Comparison of ENCODE assay signal across 25 cellular contexts in genomic region chr5:149274964-149275363, GRCh38. TPM values are rescaled to one million over a fixed set of nuclear protein-coding genes. Genes with fewer than 3 reads are reported as not detected.
DNase-seq lines count a peak whose midpoint lies in the region; ATAC-seq and TF ChIP-seq lines count a peak whose summit lies in the region.
"Had no signal": no experiment of that assay in that cellular context is flagged by ENCODE, and none has a peak within 500 bp of the region (broad histone marks: within the 10 kb centered on the region; RNA-seq: fewer than 3 reads in every experiment).

No MANE protein-coding gene starts in this region.

- peaks cover 9% of the 10 kb centered on the region; the same call in 1 of the 2 replicates for H3K4me1 ChIP-seq in PC-3 (ENCODE audit: insufficient read depth, low read length)
- peaks cover 46% of the 10 kb centered on the region for H3K4me1 ChIP-seq in psoas muscle

- no peaks in the 10 kb centered on the region for H3K9me2 ChIP-seq in PC-3 (replicated peaks; ENCODE audit: low read length)

- H3K79me2 ChIP-seq in PC-3 (ENCODE audit: low read length) = peaks cover 6% of the 10 kb centered on the region; the same call in 1 of the 2 replicates

- no peaks in the 10 kb centered on the region for H3K27me3 ChIP-seq in PC-3 (ENCODE audit: low read length)
- H3K27me3 ChIP-seq in psoas muscle (ENCODE audit: insufficient read depth in 3 of 3, low read length in 2 of 3) = no peaks in the 10 kb centered on the region
- H3K27me3 ChIP-seq: gastrocnemius medialis had no signal

- H3K27ac Mint-ChIP-seq in activated CD4-positive, alpha-beta T cell treated with anti-CD3 and anti-CD28 coated beads, Interleukin-2, amount 10 ng/mL, durations not matched to agents 7 days and 5 days = no peak overlapping the region
- H3K27ac Mint-ChIP-seq: immature natural killer cell, mesothelial cell of epicardium had no signal

- 71 to 83% (median 80%) methylated on average over 2 of the region's 2 CpGs for WGBS in psoas muscle, 3 donors

- H3K9ac ChIP-seq in PC-3 (ENCODE audit: low read length) = no peak overlapping the region

- no peak overlapping the region for H2AFZ ChIP-seq in PC-3 (ENCODE audit: low read length)

- H3K27ac ChIP-seq in PC-3 (ENCODE audit: low read length) = no peak overlapping the region
- H3K27ac ChIP-seq in psoas muscle = peak overlapping the region; percentile 19
- H3K27ac ChIP-seq: epithelial cell of prostate, HL-60, skin epidermis, transverse colon had no signal

- no peaks in the 10 kb centered on the region for H3K36me3 Mint-ChIP-seq in activated CD4-positive, alpha-beta T cell treated with anti-CD3 and anti-CD28 coated beads, Interleukin-2, amount 10 ng/mL, durations not matched to agents 7 days and 5 days (ENCODE audit: low read depth)
- H3K36me3 Mint-ChIP-seq: immature natural killer cell, mesothelial cell of epicardium, naive B cell had no signal

- peaks cover 56% of the 10 kb centered on the region for H3K27me3 Mint-ChIP-seq in activated CD4-positive, alpha-beta T cell treated with anti-CD3 and anti-CD28 coated beads, Interleukin-2, amount 10 ng/mL, durations not matched to agents 7 days and 5 days

- no peaks in the 10 kb centered on the region for H3K36me3 ChIP-seq in PC-3 (ENCODE audit: low read depth, low read length)
- H3K36me3 ChIP-seq in psoas muscle (ENCODE audit: insufficient read depth in 1 of 2, low read depth in 1 of 2) = no peaks in the 10 kb centered on the region
- H3K36me3 ChIP-seq: gastrocnemius medialis, transverse colon had no signal

- H3K4me3 ChIP-seq in PC-3 (ENCODE audit: low read length) = no peak overlapping the region
- no peak overlapping the region for H3K4me3 ChIP-seq in psoas muscle
- H3K4me3 ChIP-seq: gastrocnemius medialis, skin epidermis, transverse colon had no signal

- ATAC-seq in PC-3 (no peak), psoas muscle (peak in 1 of 4 donors; percentile 33)
- ATAC-seq: gastrocnemius medialis, left lobe of liver had no signal

- intact Hi-C loops in PC-3 (cut with micrococcal nuclease) = no loop called here
- intact Hi-C loops in psoas muscle (cut with DNase I) = loop anchor here in 1 of 2 donors (5.0 kb wide), 1 partner anchor 37 kb away; no protein-coding TSS in a partner anchor

- TF ChIP-seq CTCF in PC-3 (conservative IDR thresholded peaks at IDR 0.05; ENCODE audit: low read depth, low read length) (no peak), psoas muscle (IDR thresholded peaks at IDR 0.05) (no peak)

- H4K20me1 ChIP-seq in PC-3 (ENCODE audit: low read length) = no peaks in the 10 kb centered on the region

- H3K4me3 Mint-ChIP-seq in activated CD4-positive, alpha-beta T cell treated with anti-CD3 and anti-CD28 coated beads, Interleukin-2, amount 10 ng/mL, durations not matched to agents 7 days and 5 days = no peak overlapping the region
- H3K4me3 Mint-ChIP-seq: immature natural killer cell, mesothelial cell of epicardium, naive B cell had no signal

- H3K9me3 Mint-ChIP-seq in activated CD4-positive, alpha-beta T cell treated with anti-CD3 and anti-CD28 coated beads, Interleukin-2, amount 10 ng/mL, durations not matched to agents 7 days and 5 days = no peaks in the 10 kb centered on the region
- H3K9me3 Mint-ChIP-seq: immature natural killer cell, mesothelial cell of epicardium had no signal

- no peak overlapping the region for H3K4me2 ChIP-seq in PC-3 (ENCODE audit: low read length)

- peak; percentile 25 for DNase-seq in EL
- DNase-seq in PC-3 = peak; percentile 37
- peak; percentile 38 for DNase-seq in fibroblast of gingiva (ENCODE audit: low read depth)
- DNase-seq in psoas muscle = no peak
- no peak for DNase-seq in NCI-H187 (lab: John Stamatoyannopoulos, UW)
- DNase-seq in GOT3 (lab: John Stamatoyannopoulos, UW) = no peak
- no peak for DNase-seq in activated CD4-positive, alpha-beta T cell treated with anti-CD3 and anti-CD28 coated beads, Interleukin-2, amount 10 ng/mL, durations not matched to agents 7 days and 5 days
- DNase-seq: activated CD4-positive, alpha-beta T cell treated with anti-CD3 and anti-CD28 coated beads, Interleukin-2, amount 50 U/mL, for 1 hour; activated T-cell treated with anti-CD3 and anti-CD28 coated beads, Interleukin-2, amount 50 U/mL, for 48 hours; gastrocnemius medialis; hypothalamus; immature natural killer cell; Kasumi-1; naive B cell; NCI-H2171 treated with DMSO at 0.1 percent for 48 hours; NCI-H524; NK-92 treated with Interleukin-12 subunit alpha and Interleukin-12 subunit beta, amount 100 ng/mL, for 24 hours; SHP77 treated with DMSO at 0.1 percent for 48 hours; T1000; transverse colon had no signal

- BruUV-seq in PC-3 (replicated peaks; lab: Mats Ljungman, UMichigan) = no TSS peak

- POLR2A ChIA-PET in PC-3 (lab: Charles Lee; ENCODE audit: unreplicated experiment) = no interaction called here
- POLR2A ChIA-PET in activated CD4-positive, alpha-beta T cell treated with anti-CD3 and anti-CD28 coated beads, Interleukin-2, amount 10 ng/mL, durations not matched to agents 7 days and 5 days (lab: Charles Lee) = no interaction called here

- CTCF ChIA-PET in PC-3 (lab: Charles Lee) = interaction anchor here (0.7 kb wide), 1 partner anchor 17 kb away, joined by 3 read pairs; no protein-coding TSS in a partner anchor
- CTCF ChIA-PET in activated CD4-positive, alpha-beta T cell treated with anti-CD3 and anti-CD28 coated beads, Interleukin-2, amount 10 ng/mL, durations not matched to agents 7 days and 5 days (lab: Charles Lee) = interaction anchor here (0.9 kb wide), 1 partner anchor 9 kb away, joined by 3 read pairs; no protein-coding TSS in a partner anchor

- peaks cover 9% of the 10 kb centered on the region for H3K4me1 Mint-ChIP-seq in activated CD4-positive, alpha-beta T cell treated with anti-CD3 and anti-CD28 coated beads, Interleukin-2, amount 10 ng/mL, durations not matched to agents 7 days and 5 days

- H3K9me3 ChIP-seq in PC-3 (ENCODE audit: low read length) (no peaks in the 10 kb centered on the region), psoas muscle (no peaks in the 10 kb centered on the region)
- H3K9me3 ChIP-seq: gastrocnemius medialis, transverse colon had no signal

- H3F3A ChIP-seq in PC-3 (ENCODE audit: low read length, unreplicated experiment) = no peaks in the 10 kb centered on the region

RNA-seq across cellular contexts. Expression of gene AFAP1L1, which starts 3.3 kb away (rescaled TPM):
- total RNA-seq in PC-3 (2014; rRNA removed) (19.6 and 22.3 TPM in 2 replicates), psoas muscle (10 to 100 TPM; 21.0 to 38.6 (median 26.4) TPM)
- 10 to 100 TPM; 10.8 to 39.9 (median 15.0) TPM for polyA plus RNA-seq in psoas muscle
- not detected for total RNA-seq in activated CD4-positive, alpha-beta T cell treated with anti-CD3 and anti-CD28 coated beads, Interleukin-2, amount 10 ng/mL, durations not matched to agents 7 days and 5 days

Comparison
In these comparisons a context has a peak if more than half of its experiments do, and no peak if none do; other contexts are left out.
1. DNase-seq: peak in EL (single experiment), PC-3 (single experiment) and fibroblast of gingiva (single experiment); none in psoas muscle (0 of 2), NCI-H187 (0 of 2), GOT3 (single experiment) and activated CD4-positive, alpha-beta T cell treated with anti-CD3 and anti-CD28 coated beads, Interleukin-2, amount 10 ng/mL, durations not matched to agents 7 days and 5 days (single experiment).
2. RNA of gene AFAP1L1, which starts 3.3 kb away (total RNA-seq): 21.0 to 38.6 TPM in psoas muscle and 19.6 to 22.3 TPM in PC-3; not detected in activated CD4-positive, alpha-beta T cell treated with anti-CD3 and anti-CD28 coated beads, Interleukin-2, amount 10 ng/mL, durations not matched to agents 7 days and 5 days; every median in the first group is over 10 times any median in the second.